2 cellular contexts compared by ENCODE assay signal in the genomic region with DNA sequence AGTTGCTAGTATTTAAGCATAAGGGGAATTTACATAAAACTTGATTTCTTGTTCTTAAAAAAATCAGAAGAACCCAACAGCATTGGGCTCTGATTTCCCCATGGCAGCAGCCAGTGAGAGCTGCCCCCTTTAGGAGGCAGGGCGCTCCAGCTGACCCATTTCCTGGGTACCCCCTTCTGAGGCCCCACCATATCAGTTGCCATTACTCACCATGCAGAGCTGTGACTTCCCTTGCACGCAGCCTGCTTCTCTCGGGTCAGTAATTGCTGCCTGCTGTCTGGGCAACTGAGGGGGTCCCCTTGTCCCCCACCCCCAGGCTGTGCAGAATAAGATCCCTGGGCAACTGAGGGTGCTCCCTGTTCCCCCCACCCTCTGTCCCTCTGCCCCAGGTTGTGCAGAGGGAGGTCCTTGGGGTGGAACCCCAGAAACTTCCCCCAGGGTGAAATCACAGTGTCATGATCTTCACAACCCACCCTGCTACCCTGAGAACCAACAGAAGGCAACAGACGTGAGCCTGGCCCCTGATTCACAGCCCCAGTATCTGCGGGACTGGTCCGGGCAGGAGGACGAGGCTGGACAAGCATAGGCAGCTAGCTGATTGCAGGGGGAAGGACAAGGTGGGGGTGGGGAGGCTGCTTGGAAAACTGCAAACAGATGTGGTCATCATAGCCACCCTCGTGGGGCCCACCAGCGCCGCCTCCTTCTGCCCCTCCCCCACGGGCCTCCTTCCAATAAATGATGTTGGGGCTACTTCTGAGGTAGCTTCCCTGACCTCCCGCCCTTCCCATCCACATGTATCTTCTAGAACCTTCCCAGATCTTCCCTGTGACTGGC.
TF ChIP-seq lines count a peak whose summit lies in the region.

No MANE protein-coding gene starts in this region.

TF ChIP-seq in K562, 482 proteins besides CTCF, POLR2A, EP300 and RAD21:
- TF ChIP-seq ZC3H8 (IDR thresholded peaks at IDR 0.05) (no peak), ILK (tag; IDR thresholded peaks at IDR 0.05; ENCODE audit: borderline replicate concordance, low read depth) (no peak), KAT7 (CRISPR knock-in tag; IDR thresholded peaks at IDR 0.05; ENCODE audit: borderline replicate concordance) (no peak), PHF8 (IDR thresholded peaks at IDR 0.05; ENCODE audit: borderline replicate concordance, low read length) (no peak), ZNF23 (CRISPR knock-in tag; IDR thresholded peaks at IDR 0.05) (no peak), USF2 (CRISPR knock-in tag; IDR thresholded peaks at IDR 0.05) (no peak), ZNF764 (CRISPR knock-in tag; IDR thresholded peaks at IDR 0.05; ENCODE audit: low read depth) (no peak)

TF ChIP-seq in HEK293T, 16 proteins besides CTCF, POLR2A, EP300 and RAD21:
- TF ChIP-seq L3MBTL2 (conservative IDR thresholded peaks at IDR 0.05) = no peak
- no peak for TF ChIP-seq FOXM1 (IDR thresholded peaks at IDR 0.05; ENCODE audit: borderline replicate concordance)
- no peak for TF ChIP-seq FOXK2 (IDR thresholded peaks at IDR 0.05)
- TF ChIP-seq ARNT (IDR thresholded peaks at IDR 0.05) = no peak
- TF ChIP-seq ZNF384 (IDR thresholded peaks at IDR 0.05) = no peak
- TF ChIP-seq LEF1 (IDR thresholded peaks at IDR 0.05; ENCODE audit: borderline replicate concordance) = no peak
- TF ChIP-seq, protein P1, sequence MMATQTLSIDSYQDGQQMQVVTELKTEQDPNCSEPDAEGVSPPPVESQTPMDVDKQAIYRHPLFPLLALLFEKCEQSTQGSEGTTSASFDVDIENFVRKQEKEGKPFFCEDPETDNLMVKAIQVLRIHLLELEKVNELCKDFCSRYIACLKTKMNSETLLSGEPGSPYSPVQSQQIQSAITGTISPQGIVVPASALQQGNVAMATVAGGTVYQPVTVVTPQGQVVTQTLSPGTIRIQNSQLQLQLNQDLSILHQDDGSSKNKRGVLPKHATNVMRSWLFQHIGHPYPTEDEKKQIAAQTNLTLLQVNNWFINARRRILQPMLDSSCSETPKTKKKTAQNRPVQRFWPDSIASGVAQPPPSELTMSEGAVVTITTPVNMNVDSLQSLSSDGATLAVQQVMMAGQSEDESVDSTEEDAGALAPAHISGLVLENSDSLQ (IDR thresholded peaks at IDR 0.05) = no peak
- TF ChIP-seq TARDBP (IDR thresholded peaks at IDR 0.05) = no peak
- TF ChIP-seq SUZ12 (IDR thresholded peaks at IDR 0.05) = no peak
- no peak for TF ChIP-seq FOXA1 (IDR thresholded peaks at IDR 0.05)
- no peak for TF ChIP-seq NFRKB (IDR thresholded peaks at IDR 0.05)
- TF ChIP-seq ELF4 (IDR thresholded peaks at IDR 0.05) = no peak
- TF ChIP-seq BHLHE40 (IDR thresholded peaks at IDR 0.05; ENCODE audit: borderline replicate concordance) = no peak
- TF ChIP-seq CTBP1 (IDR thresholded peaks at IDR 0.05; ENCODE audit: borderline replicate concordance) = no peak
- no peak for TF ChIP-seq HDGF (IDR thresholded peaks at IDR 0.05; ENCODE audit: borderline replicate concordance)
TF ChIP-seq in HEK293T: peak in this region for 0.
